1 cellular context compared by ENCODE assay signal in genomic region chr2:231046908-231047269, GRCh38.
TF ChIP-seq lines count a peak whose summit lies in the region.

No MANE protein-coding gene starts in this region.

TF ChIP-seq in GM12878, 131 proteins besides CTCF, POLR2A, EP300 and RAD21 (continued from another document):
- no peak for TF ChIP-seq ZBTB33 (IDR thresholded peaks at IDR 0.05)
- no peak for TF ChIP-seq CEBPB (IDR thresholded peaks at IDR 0.05; ENCODE audit: borderline replicate concordance in 1 of 2, low read depth in 2 of 2, low read length in 2 of 2)
- no peak for TF ChIP-seq NKRF (conservative IDR thresholded peaks at IDR 0.05)
- no peak for TF ChIP-seq MEF2A (IDR thresholded peaks at IDR 0.05; ENCODE audit: insufficient read depth, low read depth, low read length)
- no peak for TF ChIP-seq USF1 (IDR thresholded peaks at IDR 0.05; ENCODE audit: borderline replicate concordance, extremely low read length, insufficient read depth, low read depth, low read length)
- no peak for TF ChIP-seq EED (IDR thresholded peaks at IDR 0.05; ENCODE audit: low read depth)
- TF ChIP-seq ZNF217 (IDR thresholded peaks at IDR 0.05) = no peak
- TF ChIP-seq EGR1 (IDR thresholded peaks at IDR 0.05; ENCODE audit: borderline replicate concordance in 1 of 2, low read depth in 2 of 2, low read length in 2 of 2) = no peak
- TF ChIP-seq BHLHE40 (IDR thresholded peaks at IDR 0.05; ENCODE audit: borderline replicate concordance in 1 of 2, low read depth in 2 of 2, low read length in 1 of 2) = no peak
- no peak for TF ChIP-seq ZZZ3 (IDR thresholded peaks at IDR 0.05; ENCODE audit: control insufficient read depth, insufficient read length, low read depth)
- TF ChIP-seq SUPT20H (IDR thresholded peaks at IDR 0.05; ENCODE audit: borderline replicate concordance, control insufficient read depth, low read depth, low read length) = no peak
- no peak for TF ChIP-seq ZNF24 (IDR thresholded peaks at IDR 0.05)
TF ChIP-seq in GM12878: peak in this region for 0.
